11 cellular contexts compared by ENCODE assay signal in genomic region chr6:90233994-90234393, GRCh38.
DNase-seq lines count a peak whose midpoint lies in the region; FAIRE-seq lines count a peak whose summit lies in the region.
"Had no signal": no experiment of that assay in that cellular context is flagged by ENCODE, and none has a peak within 500 bp of the region (broad histone marks: within the 10 kb centered on the region; RNA-seq: fewer than 3 reads in every experiment).

No MANE protein-coding gene starts in this region.

- H3K9me3 Mint-ChIP-seq in activated T-helper 1 cell treated with anti-CD3 and anti-CD28 coated beads, Interleukin-12 subunit alpha, Interleukin-12 subunit beta, Interleukin-2, Interleukin-4 antibody, amounts not matched to agents 30 ng/mL and 10 ng/mL and 1 ng/mL, durations not matched to agents 14 hours and 24 hours and 36 hours = no peaks in the 10 kb centered on the region

- peaks cover 40% of the 10 kb centered on the region for H3K36me3 Mint-ChIP-seq in activated T-helper 1 cell treated with anti-CD3 and anti-CD28 coated beads, Interleukin-12 subunit alpha, Interleukin-12 subunit beta, Interleukin-2, Interleukin-4 antibody, amounts not matched to agents 30 ng/mL and 10 ng/mL and 1 ng/mL, durations not matched to agents 14 hours and 24 hours and 36 hours (ENCODE audit: low read depth)

- H3K4me3 ChIP-seq in small intestine (ENCODE audit: low read depth in 1 of 2, low read length in 2 of 2) = no peak overlapping the region
- H3K4me3 ChIP-seq: psoas muscle, vagina had no signal

- H3K36me3 ChIP-seq in small intestine (ENCODE audit: control insufficient read depth in 2 of 2, insufficient read depth in 2 of 2, low read length in 2 of 2) = no peaks in the 10 kb centered on the region
- H3K36me3 ChIP-seq: vagina had no signal

- no peaks in the 10 kb centered on the region for H3K27me3 Mint-ChIP-seq in activated T-helper 1 cell treated with anti-CD3 and anti-CD28 coated beads, Interleukin-12 subunit alpha, Interleukin-12 subunit beta, Interleukin-2, Interleukin-4 antibody, amounts not matched to agents 30 ng/mL and 10 ng/mL and 1 ng/mL, durations not matched to agents 14 hours and 24 hours and 36 hours (ENCODE audit: insufficient read depth)

- peak overlapping the region in 1 of 2 donors; percentile 36 for H3K27ac ChIP-seq in small intestine (ENCODE audit: low read depth in 1 of 2, low read length in 1 of 2)
- H3K27ac ChIP-seq: psoas muscle, vagina had no signal

- H3K27ac Mint-ChIP-seq in activated T-helper 1 cell treated with anti-CD3 and anti-CD28 coated beads, Interleukin-12 subunit alpha, Interleukin-12 subunit beta, Interleukin-2, Interleukin-4 antibody, amounts not matched to agents 30 ng/mL and 10 ng/mL and 1 ng/mL, durations not matched to agents 14 hours and 24 hours and 36 hours = peak overlapping the region; percentile 90

- H3K27me3 ChIP-seq in small intestine (ENCODE audit: control insufficient read depth in 2 of 2, insufficient read depth in 2 of 2, low read length in 2 of 2) = no peaks in the 10 kb centered on the region
- H3K27me3 ChIP-seq: vagina had no signal

- no peaks in the 10 kb centered on the region for H3K4me1 ChIP-seq in small intestine (ENCODE audit: control insufficient read depth in 2 of 2, insufficient read depth in 1 of 2, low read depth in 1 of 2, low read length in 1 of 2)
- H3K4me1 ChIP-seq: vagina had no signal

- WGBS in small intestine, 3 donors = 66 to 76% (median 68%) methylated on average over 6 of the region's 6 CpGs

- DNase-seq in activated CD4-positive, CD25-positive, alpha-beta regulatory T cell treated with anti-CD3 and anti-CD28 coated beads, Interleukin-2, amount 50 U/mL, for 72 hours = peak; percentile 49
- peak; percentile 73 for DNase-seq in activated T-helper 1 cell treated with anti-CD3 and anti-CD28 coated beads, Interleukin-12 subunit alpha, Interleukin-12 subunit beta, Interleukin-2, Interleukin-4 antibody, amounts not matched to agents 30 ng/mL and 10 ng/mL and 1 ng/mL, durations not matched to agents 14 hours and 24 hours and 36 hours (ENCODE audit: low spot score)
- peak; percentile 32 for DNase-seq in small intestine
- peak; percentile 67 to 91 (median 83) for DNase-seq in stimulated activated naive CD4-positive, alpha-beta T cell (lab: John Stamatoyannopoulos, UW)
- no peak for DNase-seq in GM19240 (ENCODE audit: insufficient read length, low spot score)
- no peak for DNase-seq in HCEC 1CT
- no peak for DNase-seq in GM19238 (ENCODE audit: insufficient read length, low spot score)
- no peak for DNase-seq in NCI-H1417 treated with DMSO at 0.1 percent for 48 hours (lab: John Stamatoyannopoulos, UW)
- DNase-seq: foreskin fibroblast, psoas muscle had no signal

- intact Hi-C loops in activated T-helper 1 cell treated with anti-CD3 and anti-CD28 coated beads, Interleukin-12 subunit alpha, Interleukin-12 subunit beta, Interleukin-2, Interleukin-4 antibody, amounts not matched to agents 30 ng/mL and 10 ng/mL and 1 ng/mL, durations not matched to agents 14 hours and 24 hours and 36 hours (cut with micrococcal nuclease) = loop anchor here (1.0 to 5.0 kb wide), 10 partner anchors 15 to 164 kb away; no protein-coding TSS in a partner anchor

- no peaks in the 10 kb centered on the region for H3K9me3 ChIP-seq in small intestine (ENCODE audit: control insufficient read depth, low read depth)
- H3K9me3 ChIP-seq: psoas muscle, vagina had no signal

- no peak for FAIRE-seq in small intestine (lab: Jason Lieb, UNC)

- H3K4me1 Mint-ChIP-seq in activated T-helper 1 cell treated with anti-CD3 and anti-CD28 coated beads, Interleukin-12 subunit alpha, Interleukin-12 subunit beta, Interleukin-2, Interleukin-4 antibody, amounts not matched to agents 30 ng/mL and 10 ng/mL and 1 ng/mL, durations not matched to agents 14 hours and 24 hours and 36 hours (ENCODE audit: low read depth) = peaks cover 94% of the 10 kb centered on the region

- peak overlapping the region; percentile 60 for H3K4me3 Mint-ChIP-seq in activated T-helper 1 cell treated with anti-CD3 and anti-CD28 coated beads, Interleukin-12 subunit alpha, Interleukin-12 subunit beta, Interleukin-2, Interleukin-4 antibody, amounts not matched to agents 30 ng/mL and 10 ng/mL and 1 ng/mL, durations not matched to agents 14 hours and 24 hours and 36 hours

Comparison
In these comparisons a context has a peak if more than half of its experiments do, and no peak if none do; other contexts are left out.
1. DNase-seq: peak in activated CD4-positive, CD25-positive, alpha-beta regulatory T cell treated with anti-CD3 and anti-CD28 coated beads, Interleukin-2, amount 50 U/mL, for 72 hours (single experiment), activated T-helper 1 cell treated with anti-CD3 and anti-CD28 coated beads, Interleukin-12 subunit alpha, Interleukin-12 subunit beta, Interleukin-2, Interleukin-4 antibody, amounts not matched to agents 30 ng/mL and 10 ng/mL and 1 ng/mL, durations not matched to agents 14 hours and 24 hours and 36 hours (single experiment), small intestine (single experiment) and stimulated activated naive CD4-positive, alpha-beta T cell (6 of 6); none in GM19240 (single experiment), HCEC 1CT (single experiment), GM19238 (single experiment) and NCI-H1417 treated with DMSO at 0.1 percent for 48 hours (single experiment).